ENCODE assay signal across 19 cellular contexts in the genomic region with DNA sequence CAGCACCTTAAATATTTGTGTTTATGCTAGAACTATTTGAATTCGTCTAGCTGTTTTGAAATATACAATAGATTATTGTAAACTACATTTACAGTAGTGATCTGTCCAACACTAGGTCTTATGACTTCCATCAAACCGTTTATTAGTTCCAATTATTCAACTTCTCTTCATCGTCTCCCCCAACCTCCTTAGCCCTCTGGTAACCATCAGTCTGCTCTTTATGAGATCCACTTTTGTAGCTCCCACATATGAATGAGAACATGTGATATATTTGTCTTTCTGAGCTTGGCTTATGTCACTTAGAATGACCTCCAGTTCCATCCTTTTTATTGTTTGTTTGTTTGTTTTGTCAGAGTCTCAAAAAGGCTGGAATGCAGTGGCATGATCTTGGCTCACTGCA.
"Had no signal": no experiment of that assay in that cellular context is flagged by ENCODE, and none has a peak within 500 bp of the region (broad histone marks: within the 10 kb centered on the region; RNA-seq: fewer than 3 reads in every experiment).

No MANE protein-coding gene starts in this region.

- H3K9me3 ChIP-seq: gastrocnemius medialis, ovary, right atrium auricular region, sigmoid colon, suprapubic skin, thyroid gland had no signal

- ATAC-seq: gastrocnemius medialis; heart right ventricle; left lobe of liver; natural killer cell treated with Interleukin-12 subunit alpha and Interleukin-12 subunit beta and Interleukin-15 and Interleukin-18, amount 100 ng/mL, for 72 hours; stimulated activated naive CD8-positive, alpha-beta T cell treated with anti-CD3 and anti-CD28 coated beads, Interleukin-15, Interleukin-2, amounts not matched to agents 100 U/mL and 50 U/mL, for 24 hours had no signal

- H3K4me3 ChIP-seq: coronary artery, dorsolateral prefrontal cortex, gastrocnemius medialis, heart right ventricle, neural progenitor cell, ovary, right atrium auricular region, sigmoid colon, skin epidermis, suprapubic skin, thyroid gland had no signal

- H3K4me3 Mint-ChIP-seq: natural killer cell treated with Interleukin-12 subunit alpha and Interleukin-12 subunit beta and Interleukin-15 and Interleukin-18, amount 100 ng/mL, for 72 hours; neural progenitor cell; type B pancreatic cell had no signal

- H3K36me3 ChIP-seq: gastrocnemius medialis, neural progenitor cell, ovary, right atrium auricular region, sigmoid colon, suprapubic skin, thyroid gland had no signal

- H3K27me3 ChIP-seq: dorsolateral prefrontal cortex, gastrocnemius medialis, heart right ventricle, neural progenitor cell, ovary, right atrium auricular region, sigmoid colon, suprapubic skin, thyroid gland had no signal

- DNase-seq: dorsolateral prefrontal cortex; effector CD8-positive, alpha-beta T cell; gastrocnemius medialis; heart right ventricle; islet precursor cell; mammary epithelial cell; nucleus accumbens; ovary; sigmoid colon; stimulated activated naive CD8-positive, alpha-beta T cell treated with anti-CD3 and anti-CD28 coated beads, Interleukin-15, Interleukin-2, amounts not matched to agents 100 U/mL and 50 U/mL, for 24 hours had no signal

- H3K27ac ChIP-seq: coronary artery, dorsolateral prefrontal cortex, gastrocnemius medialis, heart right ventricle, neural progenitor cell, ovary, right atrium auricular region, sigmoid colon, skin epidermis, suprapubic skin, thyroid gland had no signal

- H3K9me3 Mint-ChIP-seq: natural killer cell treated with Interleukin-12 subunit alpha and Interleukin-12 subunit beta and Interleukin-15 and Interleukin-18, amount 100 ng/mL, for 72 hours had no signal

- H3K27me3 Mint-ChIP-seq: natural killer cell treated with Interleukin-12 subunit alpha and Interleukin-12 subunit beta and Interleukin-15 and Interleukin-18, amount 100 ng/mL, for 72 hours; type B pancreatic cell had no signal

- H2AFZ ChIP-seq: neural progenitor cell had no signal

- H3K9ac ChIP-seq: neural progenitor cell had no signal

- H3K27ac Mint-ChIP-seq: natural killer cell treated with Interleukin-12 subunit alpha and Interleukin-12 subunit beta and Interleukin-15 and Interleukin-18, amount 100 ng/mL, for 72 hours; neural progenitor cell; type B pancreatic cell had no signal

- H3K4me2 ChIP-seq: neural progenitor cell had no signal
